Comparison of ENCODE assay signal across 8 cellular contexts in genomic region chr19:37594982-37595382, GRCh38. TPM values are rescaled to one million over a fixed set of nuclear protein-coding genes. Genes with fewer than 3 reads are reported as not detected.
DNase-seq lines count a peak whose midpoint lies in the region; ATAC-seq lines count a peak whose summit lies in the region.

No MANE protein-coding gene starts in this region.

- DNase-seq in AG08395 (ENCODE audit: low spot score) (peak; percentile 30), cerebellum (ENCODE audit: low spot score) (peak; percentile 61), lung microvascular endothelial cell (ENCODE audit: low read depth in 2 of 2) (peak; percentile 50 to 56), DMS53 treated with DMSO at 0.1 percent for 48 hours (lab: John Stamatoyannopoulos, UW; ENCODE audit: unreplicated experiment) (no peak)
- peak; percentile 22 to 46 (median 28) for DNase-seq in activated CD4-positive, CD25-positive, alpha-beta regulatory T cell (lab: John Stamatoyannopoulos, UW)
- DNase-seq in stimulated activated CD4-positive, alpha-beta T cell treated with anti-CD3 and anti-CD28 coated beads, TNF-alpha, amount 100 ng/mL, for 48 hours (ENCODE audit: low read depth in 3 of 3) = peak in 2 of 3 donors; percentile 14 to 19

- peak; percentile 35 for ATAC-seq in GM19328 (IDR thresholded peaks at IDR 0.05; ENCODE audit: unreplicated experiment)
- ATAC-seq in HG03565 (IDR thresholded peaks at IDR 0.05; ENCODE audit: unreplicated experiment) = peak; percentile 18

RNA-seq across cellular contexts. Expression of gene ZNF540, which starts 0.3 kb away (rescaled TPM):
- total RNA-seq in cerebellum (17.6 TPM), lung microvascular endothelial cell (0.22 and 0.60 TPM in 2 replicates)

RNA-seq across cellular contexts. Expression of gene ZNF571, which starts 0.4 kb away (rescaled TPM):
- 12.6 TPM for total RNA-seq in cerebellum
- total RNA-seq in lung microvascular endothelial cell = 1.1 and 2.6 TPM in 2 replicates

Comparison
In these comparisons a context has a peak if more than half of its experiments do, and no peak if none do; other contexts are left out.
1. RNA of gene ZNF540, which starts 0.3 kb away (total RNA-seq): 17.6 TPM in cerebellum (single experiment); 0.22 to 0.60 TPM in lung microvascular endothelial cell; every median in the first group is over 10 times any median in the second.